ENCODE assay signal across 1 cellular context in the genomic region with DNA sequence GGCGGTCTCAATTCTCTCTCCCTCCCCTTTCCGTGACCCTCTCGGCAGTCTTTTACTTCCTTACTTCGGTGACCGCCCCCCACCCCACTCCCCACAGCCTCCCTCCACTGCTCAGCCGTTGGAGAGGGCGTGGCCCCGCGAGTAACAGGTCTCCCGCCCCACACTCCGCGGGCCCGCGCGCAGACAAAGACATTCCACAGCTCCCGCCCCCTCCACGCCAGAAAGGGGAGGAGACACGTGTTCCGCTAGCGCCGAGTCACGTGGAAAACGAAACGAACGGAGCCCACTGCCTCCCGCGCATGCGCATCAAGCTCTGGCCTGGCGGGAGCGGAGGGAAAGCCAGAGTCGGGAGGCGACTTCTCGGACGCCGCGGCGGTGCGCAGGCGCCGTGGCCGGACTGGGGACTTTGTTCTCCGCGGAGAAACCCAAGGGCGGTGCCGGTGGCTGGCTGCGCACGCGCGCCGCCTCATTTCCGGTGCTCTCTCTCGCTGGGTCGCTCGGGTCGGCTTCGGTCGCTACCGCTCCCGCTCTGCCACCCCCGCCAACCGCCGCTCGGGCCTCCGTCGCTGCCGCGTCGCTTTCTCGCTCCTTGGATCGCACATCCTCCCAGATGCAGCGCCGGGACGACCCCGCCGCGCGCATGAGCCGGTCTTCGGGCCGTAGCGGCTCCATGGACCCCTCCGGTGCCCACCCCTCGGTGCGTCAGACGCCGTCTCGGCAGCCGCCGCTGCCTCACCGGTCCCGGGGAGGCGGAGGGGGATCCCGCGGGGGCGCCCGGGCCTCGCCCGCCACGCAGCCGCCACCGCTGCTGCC.
TF ChIP-seq lines count a peak whose summit lies in the region.

A gene with protein sequence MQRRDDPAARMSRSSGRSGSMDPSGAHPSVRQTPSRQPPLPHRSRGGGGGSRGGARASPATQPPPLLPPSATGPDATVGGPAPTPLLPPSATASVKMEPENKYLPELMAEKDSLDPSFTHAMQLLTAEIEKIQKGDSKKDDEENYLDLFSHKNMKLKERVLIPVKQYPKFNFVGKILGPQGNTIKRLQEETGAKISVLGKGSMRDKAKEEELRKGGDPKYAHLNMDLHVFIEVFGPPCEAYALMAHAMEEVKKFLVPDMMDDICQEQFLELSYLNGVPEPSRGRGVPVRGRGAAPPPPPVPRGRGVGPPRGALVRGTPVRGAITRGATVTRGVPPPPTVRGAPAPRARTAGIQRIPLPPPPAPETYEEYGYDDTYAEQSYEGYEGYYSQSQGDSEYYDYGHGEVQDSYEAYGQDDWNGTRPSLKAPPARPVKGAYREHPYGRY (plus strand): TSS at position 483 of the 813 bp plus-strand sequence. CDS start 128 bp downstream, at position 611.

TF ChIP-seq in A549, 52 proteins besides CTCF, POLR2A, EP300 and RAD21 (continued from another document):
- TF ChIP-seq MAX (IDR thresholded peaks at IDR 0.05) (peak; percentile 94), MAZ (IDR thresholded peaks at IDR 0.05; ENCODE audit: borderline replicate concordance, low read depth, low read length) (no peak), CBX2 (IDR thresholded peaks at IDR 0.05; ENCODE audit: borderline replicate concordance, low read depth) (no peak), KDM5A (IDR thresholded peaks at IDR 0.05) (no peak), PHF8 (IDR thresholded peaks at IDR 0.05; ENCODE audit: borderline replicate concordance, low read depth) (peak; percentile 73), ELK1 (IDR thresholded peaks at IDR 0.05; ENCODE audit: low read depth, low read length) (no peak), CEBPB (IDR thresholded peaks at IDR 0.05) (no peak), KDM1A (IDR thresholded peaks at IDR 0.05; ENCODE audit: low read depth) (no peak), TFCP2L1 (CRISPR knock-in tag; IDR thresholded peaks at IDR 0.05) (no peak), ATOH8 (CRISPR knock-in tag; IDR thresholded peaks at IDR 0.05; ENCODE audit: low read depth) (no peak), POLR2AphosphoS2 (conservative IDR thresholded peaks at IDR 0.05; ENCODE audit: low read length) (no peak), ESRRA (IDR thresholded peaks at IDR 0.05; ENCODE audit: borderline replicate concordance, low read length) (no peak), NPAS2 (CRISPR knock-in tag; IDR thresholded peaks at IDR 0.05; ENCODE audit: borderline replicate concordance) (peak; percentile 95)
- TF ChIP-seq, protein P1, sequence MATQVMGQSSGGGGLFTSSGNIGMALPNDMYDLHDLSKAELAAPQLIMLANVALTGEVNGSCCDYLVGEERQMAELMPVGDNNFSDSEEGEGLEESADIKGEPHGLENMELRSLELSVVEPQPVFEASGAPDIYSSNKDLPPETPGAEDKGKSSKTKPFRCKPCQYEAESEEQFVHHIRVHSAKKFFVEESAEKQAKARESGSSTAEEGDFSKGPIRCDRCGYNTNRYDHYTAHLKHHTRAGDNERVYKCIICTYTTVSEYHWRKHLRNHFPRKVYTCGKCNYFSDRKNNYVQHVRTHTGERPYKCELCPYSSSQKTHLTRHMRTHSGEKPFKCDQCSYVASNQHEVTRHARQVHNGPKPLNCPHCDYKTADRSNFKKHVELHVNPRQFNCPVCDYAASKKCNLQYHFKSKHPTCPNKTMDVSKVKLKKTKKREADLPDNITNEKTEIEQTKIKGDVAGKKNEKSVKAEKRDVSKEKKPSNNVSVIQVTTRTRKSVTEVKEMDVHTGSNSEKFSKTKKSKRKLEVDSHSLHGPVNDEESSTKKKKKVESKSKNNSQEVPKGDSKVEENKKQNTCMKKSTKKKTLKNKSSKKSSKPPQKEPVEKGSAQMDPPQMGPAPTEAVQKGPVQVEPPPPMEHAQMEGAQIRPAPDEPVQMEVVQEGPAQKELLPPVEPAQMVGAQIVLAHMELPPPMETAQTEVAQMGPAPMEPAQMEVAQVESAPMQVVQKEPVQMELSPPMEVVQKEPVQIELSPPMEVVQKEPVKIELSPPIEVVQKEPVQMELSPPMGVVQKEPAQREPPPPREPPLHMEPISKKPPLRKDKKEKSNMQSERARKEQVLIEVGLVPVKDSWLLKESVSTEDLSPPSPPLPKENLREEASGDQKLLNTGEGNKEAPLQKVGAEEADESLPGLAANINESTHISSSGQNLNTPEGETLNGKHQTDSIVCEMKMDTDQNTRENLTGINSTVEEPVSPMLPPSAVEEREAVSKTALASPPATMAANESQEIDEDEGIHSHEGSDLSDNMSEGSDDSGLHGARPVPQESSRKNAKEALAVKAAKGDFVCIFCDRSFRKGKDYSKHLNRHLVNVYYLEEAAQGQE (IDR thresholded peaks at IDR 0.05): no peak
